In genomic region chr1:181493145-181493544, GRCh38 we compare ENCODE assay signal across 32 cellular contexts. TPM values are rescaled to one million over a fixed set of nuclear protein-coding genes. Genes with fewer than 3 reads are reported as not detected.
"Had no signal": no experiment of that assay in that cellular context is flagged by ENCODE, and none has a peak within 500 bp of the region (broad histone marks: within the 10 kb centered on the region; RNA-seq: fewer than 3 reads in every experiment).

No MANE protein-coding gene starts in this region.

- H3K27ac Mint-ChIP-seq: immature natural killer cell; mesothelial cell of epicardium; naive B cell; natural killer cell; nephron progenitor cell; neural progenitor cell; progenitor cell of endocrine pancreas; stimulated activated memory B cell treated with anti-CD40 and anti-IgM and Interleukin-4, amounts not matched to agents 10 μg/mL and 1 μg/mL and 100 μg/mL, for 72 hours; stimulated activated naive CD8-positive, alpha-beta T cell treated with anti-CD3 and anti-CD28 coated beads, Interleukin-15, amount 100 ng/mL, for 72 hours had no signal

- H3K36me3 ChIP-seq: left lung, neural progenitor cell, neutrophil, right atrium auricular region, right lobe of liver, thyroid gland, transverse colon, upper lobe of left lung, vagina had no signal

- H3K27me3 ChIP-seq: right atrium auricular region, thyroid gland, upper lobe of left lung, vagina had no signal

- H3K27ac ChIP-seq: left lung, neural progenitor cell, neutrophil, parathyroid adenoma, right atrium auricular region, right lobe of liver, thyroid gland, transverse colon, upper lobe of left lung, vagina had no signal

- DNase-seq: hypothalamus; immature natural killer cell; kidney; left colon; left lung; mesendoderm; naive B cell; natural killer cell; nephron progenitor cell; occipital lobe; right lobe of liver; stimulated activated CD4-positive, alpha-beta T cell treated with anti-CD3 and anti-CD28 coated beads, Interleukin-1b, Interleukin-23, amount 100 ng/mL, for 48 hours; stimulated activated CD4-positive, alpha-beta T cell treated with anti-CD3 and anti-CD28 coated beads, Interleukin-2, amount 100 ng/mL, for 48 hours; stimulated activated CD4-positive, alpha-beta T cell treated with anti-CD3 and anti-CD28 coated beads, Interleukin-4, amount 100 ng/mL, for 4 hours; stimulated activated CD8-positive, alpha-beta memory T cell treated with anti-CD3 and anti-CD28 coated beads, Interleukin-4, amount 100 ng/mL, for 48 hours; stimulated activated naive CD4-positive, alpha-beta T cell treated with Interleukin-2 at 50 U/mL for 16 hours; stimulated activated naive CD8-positive, alpha-beta T cell treated with anti-CD3 and anti-CD28 coated beads, Interleukin-15, amount 100 ng/mL, for 72 hours; thyroid gland; transverse colon; upper lobe of left lung had no signal

- H3K4me3 Mint-ChIP-seq: immature natural killer cell; mesothelial cell of epicardium; naive B cell; natural killer cell; nephron progenitor cell; neural progenitor cell; stimulated activated memory B cell treated with anti-CD40 and anti-IgM and Interleukin-4, amounts not matched to agents 10 μg/mL and 1 μg/mL and 100 μg/mL, for 72 hours; stimulated activated naive CD8-positive, alpha-beta T cell treated with anti-CD3 and anti-CD28 coated beads, Interleukin-15, amount 100 ng/mL, for 72 hours had no signal

- H3K9me3 Mint-ChIP-seq: immature natural killer cell; mesothelial cell of epicardium; natural killer cell; nephron progenitor cell; neural progenitor cell; stimulated activated memory B cell treated with anti-CD40 and anti-IgM and Interleukin-4, amounts not matched to agents 10 μg/mL and 1 μg/mL and 100 μg/mL, for 72 hours; stimulated activated naive CD8-positive, alpha-beta T cell treated with anti-CD3 and anti-CD28 coated beads, Interleukin-15, amount 100 ng/mL, for 72 hours had no signal

- H3K9me3 ChIP-seq: left lung, neutrophil, right atrium auricular region, right lobe of liver, thyroid gland, transverse colon, upper lobe of left lung, vagina had no signal

- H3K36me3 Mint-ChIP-seq: immature natural killer cell; mesothelial cell of epicardium; naive B cell; natural killer cell; neural progenitor cell; stimulated activated memory B cell treated with anti-CD40 and anti-IgM and Interleukin-4, amounts not matched to agents 10 μg/mL and 1 μg/mL and 100 μg/mL, for 72 hours had no signal

- H3K4me1 Mint-ChIP-seq: immature natural killer cell, mesothelial cell of epicardium, naive B cell, natural killer cell had no signal

- H3K4me3 ChIP-seq: left lung, lung, neural progenitor cell, right atrium auricular region, right lobe of liver, smooth muscle cell, thyroid gland, transverse colon, upper lobe of left lung, vagina had no signal

- H3K4me1 ChIP-seq: parathyroid adenoma, right atrium auricular region, right lobe of liver, thyroid gland, transverse colon, upper lobe of left lung, vagina had no signal

RNA-seq across cellular contexts. Expression of gene CACNA1E, which starts 9.8 kb away (rescaled TPM):
- total RNA-seq: osteocyte, pulmonary artery endothelial cell, smooth muscle cell, vagina had no signal
- polyA plus RNA-seq: immature natural killer cell, smooth muscle cell had no signal
